In genomic region chr6:27161603-27161945, GRCh38 we compare ENCODE assay signal across 11 cellular contexts.
DNase-seq lines count a peak whose midpoint lies in the region; ATAC-seq and TF ChIP-seq lines count a peak whose summit lies in the region.
"Had no signal": no experiment of that assay in that cellular context is flagged by ENCODE, and none has a peak within 500 bp of the region (broad histone marks: within the 10 kb centered on the region; RNA-seq: fewer than 3 reads in every experiment).

No MANE protein-coding gene starts in this region.

- H3F3A ChIP-seq in Loucy (ENCODE audit: low read depth) = peaks cover 8% of the 10 kb centered on the region; the same call in 1 of the 2 replicates

- H3K36me3 Mint-ChIP-seq in activated naive CD4-positive, alpha-beta T cell treated with anti-CD3 and anti-CD28 coated beads, Interleukin-2, amount 50 U/mL, for 24 hours = no peaks in the 10 kb centered on the region
- no peaks in the 10 kb centered on the region for H3K36me3 Mint-ChIP-seq in brain
- peaks cover 28% of the 10 kb centered on the region for H3K36me3 Mint-ChIP-seq in stimulated activated effector memory CD8-positive, alpha-beta T cell treated with anti-CD3 and anti-CD28 coated beads, Interleukin-12 subunit alpha, Interleukin-12 subunit beta, amount 100 ng/mL, for 72 hours
- H3K36me3 Mint-ChIP-seq: mesothelial cell of epicardium had no signal

- H3K9me3 Mint-ChIP-seq in activated naive CD4-positive, alpha-beta T cell treated with anti-CD3 and anti-CD28 coated beads, Interleukin-2, amount 50 U/mL, for 24 hours = no peaks in the 10 kb centered on the region
- peaks cover 0 to 5% (median 0%) of the 10 kb centered on the region in 5 experiments for H3K9me3 Mint-ChIP-seq in brain
- H3K9me3 Mint-ChIP-seq in stimulated activated effector memory CD8-positive, alpha-beta T cell treated with anti-CD3 and anti-CD28 coated beads, Interleukin-12 subunit alpha, Interleukin-12 subunit beta, amount 100 ng/mL, for 72 hours = no peaks in the 10 kb centered on the region
- H3K9me3 Mint-ChIP-seq: mesothelial cell of epicardium had no signal

- no peaks in the 10 kb centered on the region for H3K9me3 ChIP-seq in Loucy (ENCODE audit: insufficient read depth, low read depth, low read length)
- H3K9me3 ChIP-seq: SK-N-SH, transverse colon had no signal

- peak overlapping the region; percentile 31 for H3K4me2 ChIP-seq in Loucy (ENCODE audit: low read depth, low read length, poor library complexity, severe bottlenecking)
- H3K4me2 ChIP-seq: SK-N-SH had no signal

- H3K9me2 ChIP-seq in Loucy (replicated peaks; ENCODE audit: low read depth, low read length) = no peaks in the 10 kb centered on the region
- H3K9me2 ChIP-seq: SK-N-SH had no signal

- H3K27ac ChIP-seq in caudate nucleus (ENCODE audit: low read depth, low read length) = no peak overlapping the region
- H3K27ac ChIP-seq: transverse colon had no signal

- H2AFZ ChIP-seq in Loucy (ENCODE audit: low read length) = peak overlapping the region; percentile 36; the same call in 1 of the 2 replicates

- no peak for DNase-seq in activated naive CD4-positive, alpha-beta T cell treated with anti-CD3 and anti-CD28 coated beads, Interleukin-2, amount 50 U/mL, for 16 hours
- no peak for DNase-seq in stimulated activated effector memory CD8-positive, alpha-beta T cell treated with anti-CD3 and anti-CD28 coated beads, Interleukin-12 subunit alpha, Interleukin-12 subunit beta, amount 100 ng/mL, for 72 hours (ENCODE audit: low spot score in 2 of 2)
- DNase-seq in NCI-H1417 treated with DMSO at 0.1 percent for 48 hours (lab: John Stamatoyannopoulos, UW) (no peak), caudate nucleus (lab: John Stamatoyannopoulos, UW) (no peak)
- DNase-seq: transverse colon had no signal

- no peaks in the 10 kb centered on the region for H3K36me3 ChIP-seq in Loucy (ENCODE audit: insufficient read depth, low read length)
- H3K36me3 ChIP-seq: transverse colon had no signal

- no peak for TF ChIP-seq CTCF in Loucy (conservative IDR thresholded peaks at IDR 0.05; ENCODE audit: low read length)
- TF ChIP-seq CTCF in brain (conservative IDR thresholded peaks at IDR 0.05) = no peak

- no peaks in the 10 kb centered on the region for H4K20me1 ChIP-seq in Loucy (ENCODE audit: insufficient read depth, low read length, poor library complexity, severe bottlenecking)

- H3K4me3 Mint-ChIP-seq in activated naive CD4-positive, alpha-beta T cell treated with anti-CD3 and anti-CD28 coated beads, Interleukin-2, amount 50 U/mL, for 24 hours = peak overlapping the region; percentile 48
- H3K4me3 Mint-ChIP-seq in brain = peak overlapping the region; percentile 44 to 77 (median 72)
- peak overlapping the region; percentile 31 for H3K4me3 Mint-ChIP-seq in stimulated activated effector memory CD8-positive, alpha-beta T cell treated with anti-CD3 and anti-CD28 coated beads, Interleukin-12 subunit alpha, Interleukin-12 subunit beta, amount 100 ng/mL, for 72 hours
- H3K4me3 Mint-ChIP-seq: mesothelial cell of epicardium had no signal

- H3K79me2 ChIP-seq in Loucy (ENCODE audit: insufficient read depth, low read length) = no peaks in the 10 kb centered on the region

- no peak overlapping the region for H3K9ac ChIP-seq in Loucy (ENCODE audit: low read depth, low read length, poor library complexity, severe bottlenecking)
- H3K9ac ChIP-seq: SK-N-SH had no signal

- no peaks in the 10 kb centered on the region for H3K27me3 Mint-ChIP-seq in activated naive CD4-positive, alpha-beta T cell treated with anti-CD3 and anti-CD28 coated beads, Interleukin-2, amount 50 U/mL, for 24 hours
- peaks cover 11% of the 10 kb centered on the region for H3K27me3 Mint-ChIP-seq in brain

- no peak overlapping the region for H3K4me3 ChIP-seq in Loucy (ENCODE audit: low read length, poor library complexity, severe bottlenecking)
- H3K4me3 ChIP-seq: transverse colon had no signal

- H3K27ac Mint-ChIP-seq in activated naive CD4-positive, alpha-beta T cell treated with anti-CD3 and anti-CD28 coated beads, Interleukin-2, amount 50 U/mL, for 24 hours = peak overlapping the region; percentile 73
- H3K27ac Mint-ChIP-seq in brain = peak overlapping the region in 2 of 5 experiments; percentile 3 to 30
- peak overlapping the region; percentile 82 for H3K27ac Mint-ChIP-seq in stimulated activated effector memory CD8-positive, alpha-beta T cell treated with anti-CD3 and anti-CD28 coated beads, Interleukin-12 subunit alpha, Interleukin-12 subunit beta, amount 100 ng/mL, for 72 hours
- H3K27ac Mint-ChIP-seq: mesothelial cell of epicardium had no signal

- H3K4me1 ChIP-seq in Loucy (ENCODE audit: insufficient read depth, low read length, poor library complexity, severe bottlenecking) = peaks cover 4% of the 10 kb centered on the region

- peaks cover 25% of the 10 kb centered on the region for H3K4me1 Mint-ChIP-seq in activated naive CD4-positive, alpha-beta T cell treated with anti-CD3 and anti-CD28 coated beads, Interleukin-2, amount 50 U/mL, for 24 hours
- peaks cover 32% of the 10 kb centered on the region for H3K4me1 Mint-ChIP-seq in brain
- H3K4me1 Mint-ChIP-seq in stimulated activated effector memory CD8-positive, alpha-beta T cell treated with anti-CD3 and anti-CD28 coated beads, Interleukin-12 subunit alpha, Interleukin-12 subunit beta, amount 100 ng/mL, for 72 hours = peaks cover 27% of the 10 kb centered on the region

- ATAC-seq in stimulated activated effector memory CD8-positive, alpha-beta T cell treated with anti-CD3 and anti-CD28 coated beads, Interleukin-12 subunit alpha, Interleukin-12 subunit beta, amount 100 ng/mL, for 72 hours = no peak
- no peak for ATAC-seq in GM18868 (IDR thresholded peaks at IDR 0.05; ENCODE audit: unreplicated experiment)

- no peaks in the 10 kb centered on the region for H3K27me3 ChIP-seq in Loucy (ENCODE audit: insufficient read depth, low read length, poor library complexity, severe bottlenecking)
- H3K27me3 ChIP-seq: transverse colon had no signal
